32 cellular contexts compared by ENCODE assay signal in genomic region chr3:129655326-129655725, GRCh38.
"Had no signal": no experiment of that assay in that cellular context is flagged by ENCODE, and none has a peak within 500 bp of the region (broad histone marks: within the 10 kb centered on the region; RNA-seq: fewer than 3 reads in every experiment).

No MANE protein-coding gene starts in this region.

- H3K36me3 ChIP-seq: ovary had no signal

- FAIRE-seq: endothelial cell of umbilical vein, small intestine, TTC549 had no signal

- ATAC-seq: activated CD4-positive, CD25-positive, alpha-beta regulatory T cell treated with anti-CD3 and anti-CD28 coated beads, Interleukin-2, amount 50 U/mL, for 24 hours; esophagus mucosa; heart right ventricle; left lung; mucosa of descending colon; stimulated activated memory B cell treated with anti-CD40 and anti-IgM and Interleukin-4, amounts not matched to agents 10 μg/mL and 1 μg/mL and 100 μg/mL, for 72 hours; stimulated activated naive CD8-positive, alpha-beta T cell treated with anti-CD3 and anti-CD28 coated beads, Interleukin-15, amount 100 ng/mL, for 72 hours had no signal

- H3K9me3 ChIP-seq: heart right ventricle, left lung, mucosa of descending colon, neutrophil, ovary, sigmoid colon, tibial artery had no signal

- H3K27me3 ChIP-seq: heart right ventricle, left lung, neutrophil, ovary, sigmoid colon, tibial artery had no signal

- H3K27ac ChIP-seq: heart right ventricle, left lung, neutrophil, ovary, sigmoid colon, tibial artery, WERI-Rb-1 had no signal

- DNase-seq: activated CD4-positive, alpha-beta T cell treated with anti-CD3 and anti-CD28 coated beads for 48 hours; activated CD4-positive, alpha-beta T cell treated with anti-CD3 and anti-CD28 coated beads, Interleukin-2, amount 50 U/mL, for 48 hours; activated CD8-positive, alpha-beta memory T cell treated with anti-CD3 and anti-CD28 coated beads for 24 hours; activated gamma-delta T cell; activated naive CD4-positive, alpha-beta T cell treated with anti-CD3 and anti-CD28 coated beads, Interleukin-2, amount 50 U/mL, for 16 hours; amniotic stem cell; caudate nucleus; cortex of kidney; foreskin fibroblast; heart right ventricle; left lung; mucosa of descending colon; nephron progenitor cell; ovary; retina; sigmoid colon; small intestine; stimulated activated CD4-positive, alpha-beta T cell treated with anti-CD3 and anti-CD28 coated beads, Interleukin-1b, Interleukin-23, amount 100 ng/mL, for 48 hours; stimulated activated CD4-positive, alpha-beta T cell treated with anti-CD3 and anti-CD28 coated beads, Interleukin-4, amount 100 ng/mL, for 4 hours; stimulated activated CD8-positive, alpha-beta memory T cell treated with anti-CD3 and anti-CD28 coated beads, Interleukin-4, amount 100 ng/mL, for 48 hours; stimulated activated naive CD8-positive, alpha-beta T cell treated with anti-CD3 and anti-CD28 coated beads, Interleukin-15, amount 100 ng/mL, for 72 hours; substantia nigra; T-helper 9 cell; tibial artery; WERI-Rb-1 had no signal

- H3K4me3 ChIP-seq: heart right ventricle, left lung, lung, mucosa of descending colon, ovary, sigmoid colon, tibial artery had no signal
